12 cellular contexts compared by ENCODE assay signal in the genomic region with DNA sequence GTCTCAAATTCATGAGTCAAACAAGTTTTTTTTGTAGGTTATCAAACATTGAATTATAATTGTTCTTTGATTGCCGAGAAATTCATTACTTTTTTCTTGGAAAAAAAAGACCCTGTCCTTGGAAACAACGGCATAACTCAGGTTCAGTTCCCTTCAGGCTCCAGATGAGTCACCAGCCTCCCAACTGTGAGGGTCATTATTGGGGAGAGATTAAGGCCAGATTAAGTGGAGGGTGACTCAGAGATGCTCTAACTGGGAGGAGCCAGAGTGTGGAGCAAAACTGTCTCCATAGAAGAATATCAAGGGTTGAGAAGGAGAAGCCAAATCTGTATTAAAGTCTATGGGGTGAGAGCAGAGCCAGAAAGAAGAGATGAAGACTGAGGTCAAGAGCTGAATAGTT. TPM values are rescaled to one million over a fixed set of nuclear protein-coding genes. Genes with fewer than 3 reads are reported as not detected.
DNase-seq lines count a peak whose midpoint lies in the region; TF ChIP-seq lines count a peak whose summit lies in the region.
"Had no signal": no experiment of that assay in that cellular context is flagged by ENCODE, and none has a peak within 500 bp of the region (broad histone marks: within the 10 kb centered on the region; RNA-seq: fewer than 3 reads in every experiment).

No MANE protein-coding gene starts in this region.

- POLR2A ChIA-PET in RWPE1 (lab: Yijun Ruan, JAX; ENCODE audit: low non-redundant PET), result no interaction called here

- CTCF ChIA-PET in RWPE1 (lab: Yijun Ruan, JAX), result no interaction called here

- DNase-seq in NCI-H2227 (lab: John Stamatoyannopoulos, UW; ENCODE audit: unreplicated experiment) (peak; percentile 23), NCI-H2227 treated with DMSO at 0.1 percent for 48 hours (lab: John Stamatoyannopoulos, UW) (no peak), RWPE1 (ENCODE audit: low spot score) (peak; percentile 55), epithelial cell of esophagus (ENCODE audit: low read depth) (peak; percentile 49), GM20000 (ENCODE audit: low spot score) (no peak), SK-N-DZ (ENCODE audit: low spot score) (no peak), epidermal melanocyte (ENCODE audit: insufficient read length, low spot score) (no peak), GM10266 (ENCODE audit: extremely low spot score) (no peak)
- DNase-seq: H9, NCI-H2029, tibial artery had no signal

- no peak overlapping the region for H3K27ac ChIP-seq in RWPE1
- H3K27ac ChIP-seq: tibial artery, VCaP had no signal

- TF ChIP-seq CTCF in RWPE1 (conservative IDR thresholded peaks at IDR 0.05; ENCODE audit: low read depth) (no peak), epithelial cell of esophagus (IDR thresholded peaks at IDR 0.05; ENCODE audit: insufficient read depth, low read depth, low read length, missing control alignments) (no peak), GM20000 (IDR thresholded peaks at IDR 0.05; ENCODE audit: extremely low read depth, missing control alignments) (no peak), GM10266 (IDR thresholded peaks at IDR 0.05; ENCODE audit: control insufficient read depth, insufficient read depth, low read depth, missing control alignments) (no peak)

- H3K4me3 ChIP-seq in epithelial cell of esophagus (ENCODE audit: low read length), result no peak overlapping the region
- H3K4me3 ChIP-seq: tibial artery had no signal

RNA-seq across cellular contexts. Expression of gene ADGRG4, which starts 9.6 kb away (rescaled TPM):
- not detected in 2 replicates for polyA plus RNA-seq in SK-N-DZ (2014; cell fraction: cytosol; rRNA removed)
- polyA plus RNA-seq in SK-N-DZ (2014; cell fraction: nucleus; rRNA removed), result not detected in 2 replicates

RNA-seq across cellular contexts. Expression of gene MAP7D3, which starts 59.2 kb away (rescaled TPM):
- 3.7 and 4.0 TPM in 2 replicates for polyA plus RNA-seq in SK-N-DZ (2014; cell fraction: cytosol; rRNA removed)
- polyA plus RNA-seq in SK-N-DZ (2014; cell fraction: nucleus; rRNA removed), result 5.5 and 6.5 TPM in 2 replicates

Comparison
In these comparisons a context has a peak if more than half of its experiments do, and no peak if none do; other contexts are left out.
1. DNase-seq: peak in NCI-H2227 (single experiment), RWPE1 (single experiment) and epithelial cell of esophagus (single experiment); none in NCI-H2227 treated with DMSO at 0.1 percent for 48 hours (single experiment), GM20000 (single experiment), SK-N-DZ (single experiment), epidermal melanocyte (single experiment) and GM10266 (single experiment).